Comparison of ENCODE assay signal across 10 cellular contexts in genomic region chr9:135695642-135696041, GRCh38. TPM values are rescaled to one million over a fixed set of nuclear protein-coding genes. Genes with fewer than 3 reads are reported as not detected.
"Had no signal": no experiment of that assay in that cellular context is flagged by ENCODE, and none has a peak within 500 bp of the region (broad histone marks: within the 10 kb centered on the region; RNA-seq: fewer than 3 reads in every experiment).

No MANE protein-coding gene starts in this region.

- ATAC-seq: GM23338, HepG2 had no signal

- DNase-seq: H9, HCEC 1CT, HFFc6, KBM-7 had no signal

- H3K27ac ChIP-seq: HL-60 had no signal

- H3K4me2 ChIP-seq: GM23338 had no signal

- H2AFZ ChIP-seq: GM23338 had no signal

- FAIRE-seq: H54, HepG2 had no signal

- H3K4me3 ChIP-seq: GM23338 had no signal

RNA-seq across cellular contexts. Expression of gene SOHLH1, which starts 3.6 kb away (rescaled TPM):
- total RNA-seq: H9, HFFc6, HT1080 had no signal
- polyA plus RNA-seq: GM23338, IgD-negative memory B cell had no signal

RNA-seq across cellular contexts. Expression of gene KCNT1, which starts 6.3 kb away (rescaled TPM):
- total RNA-seq: HepG2, HFFc6, HT1080 had no signal
- polyA plus RNA-seq: HepG2, IgD-negative memory B cell had no signal

RNA-seq across cellular contexts. Expression of gene LCN9, which starts 32.5 kb away (rescaled TPM):
- total RNA-seq: GM23338, HepG2, HFFc6, HT1080 had no signal
- polyA plus RNA-seq: GM23338, HepG2, IgD-negative memory B cell had no signal

RNA-seq across cellular contexts. Expression of gene GLT6D1, which starts 56.3 kb away (rescaled TPM):
- total RNA-seq: GM23338, H9, HepG2, HFFc6, HT1080 had no signal
- polyA plus RNA-seq: GM23338, HepG2, IgD-negative memory B cell had no signal
